8 cellular contexts compared by ENCODE assay signal in the genomic region with DNA sequence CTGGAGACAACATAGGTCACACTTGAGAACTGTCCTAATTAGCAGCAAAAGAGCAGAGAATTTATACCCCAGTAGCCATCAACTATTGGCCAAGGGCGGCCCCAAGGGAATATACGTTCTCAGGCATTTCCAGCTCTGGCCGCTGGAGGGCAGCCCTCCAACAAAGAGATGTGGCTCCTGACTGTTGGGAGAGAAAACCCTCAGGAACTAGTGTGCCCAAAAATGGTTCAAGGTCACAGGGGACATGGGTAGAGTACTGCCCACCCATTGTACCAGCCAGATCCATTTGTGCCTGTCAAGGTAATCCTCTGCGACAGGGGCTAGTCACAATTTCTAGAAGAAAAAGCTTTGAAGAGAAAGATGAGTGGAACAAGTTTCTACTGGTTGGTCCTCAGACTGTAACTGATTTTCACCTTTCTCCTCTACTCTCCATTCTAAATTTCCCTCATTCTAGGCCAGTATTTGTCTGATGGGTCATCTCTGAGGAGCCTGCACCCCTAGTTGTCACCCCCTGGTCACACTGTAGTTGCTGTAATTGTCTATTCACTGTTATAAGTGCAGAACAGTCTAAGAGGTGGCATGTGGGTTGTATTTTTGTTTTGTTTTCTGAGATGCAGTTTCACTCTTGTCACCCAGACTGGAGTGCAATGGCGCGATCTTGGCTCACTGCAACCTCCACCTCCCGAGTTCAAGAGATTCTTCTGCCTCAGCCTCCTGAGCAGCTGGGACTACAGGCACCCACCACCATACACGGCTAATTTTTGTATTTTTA. TPM values are rescaled to one million over a fixed set of nuclear protein-coding genes. Genes with fewer than 3 reads are reported as not detected.
DNase-seq lines count a peak whose midpoint lies in the region; ATAC-seq and TF ChIP-seq lines count a peak whose summit lies in the region.

No MANE protein-coding gene starts in this region.

- no peaks in the 10 kb centered on the region for H3K9me3 ChIP-seq in HAP-1
- H3K9me3 ChIP-seq in SK-N-SH = no peaks in the 10 kb centered on the region
- H3K9me3 ChIP-seq in gastrocnemius medialis = no peaks in the 10 kb centered on the region

- H3K4me3 ChIP-seq in HAP-1 (no peak overlapping the region), SK-N-SH (ENCODE audit: low read depth in 2 of 2, low read length in 1 of 2) (no peak overlapping the region), gastrocnemius medialis (no peak overlapping the region)

- no peak for TF ChIP-seq POLR2A in gastrocnemius medialis (IDR thresholded peaks at IDR 0.05)

- POLR2A ChIA-PET in SK-N-SH (lab: Yijun Ruan, JAX) = no interaction called here
- POLR2A ChIA-PET in activated naive CD8-positive, alpha-beta T cell treated with anti-CD3 and anti-CD28 coated beads, Interleukin-2, amount 10 ng/mL, durations not matched to agents 7 days and 5 days (lab: Charles Lee) = interaction anchor here (0.9 to 1.6 kb wide), 2 partner anchors 123 to 229 kb away, joined by 7 to 8 read pairs; a partner anchor contains a TSS

- H3K4me1 ChIP-seq in HAP-1 (no peaks in the 10 kb centered on the region), SK-N-SH (ENCODE audit: control insufficient read depth in 1 of 2, insufficient read depth in 2 of 2, low read depth in 1 of 2, low read length in 1 of 2) (no peaks in the 10 kb centered on the region), gastrocnemius medialis (no peaks in the 10 kb centered on the region)

- WGBS in SK-N-SH (ENCODE audit: low lambda C conversion rate) = 41% methylated on average over 8 of the region's 8 CpGs

- peaks cover 9% of the 10 kb centered on the region for H3K27me3 Mint-ChIP-seq in activated naive CD8-positive, alpha-beta T cell treated with anti-CD3 and anti-CD28 coated beads, Interleukin-2, amount 10 ng/mL, durations not matched to agents 7 days and 5 days

- H3K36me3 Mint-ChIP-seq in activated naive CD8-positive, alpha-beta T cell treated with anti-CD3 and anti-CD28 coated beads, Interleukin-2, amount 10 ng/mL, durations not matched to agents 7 days and 5 days = no peaks in the 10 kb centered on the region

- H4K20me1 ChIP-seq in SK-N-SH (ENCODE audit: insufficient read depth) = no peaks in the 10 kb centered on the region

- H3K27ac ChIP-seq in SK-N-SH (ENCODE audit: low read depth in 2 of 2, low read length in 1 of 2) (no peak overlapping the region), gastrocnemius medialis (no peak overlapping the region)

- peak; percentile 94 for TF ChIP-seq RAD21 in SK-N-SH (IDR thresholded peaks at IDR 0.05; ENCODE audit: low read length)

- H3K9me2 ChIP-seq in SK-N-SH = no peaks in the 10 kb centered on the region

- peak; percentile 98 for TF ChIP-seq CTCF in SK-N-SH (IDR thresholded peaks at IDR 0.05)
- TF ChIP-seq CTCF in gastrocnemius medialis (IDR thresholded peaks at IDR 0.05 in 4 of 5, conservative IDR thresholded peaks at IDR 0.05 in 1 of 5) = peak; percentile 53 to 80 (median 74)

- H3K4me2 ChIP-seq in SK-N-SH = no peak overlapping the region

- H3K27me3 ChIP-seq in HAP-1 (ENCODE audit: low read depth) (no peaks in the 10 kb centered on the region), SK-N-SH (ENCODE audit: insufficient read depth) (no peaks in the 10 kb centered on the region), gastrocnemius medialis (no peaks in the 10 kb centered on the region)

- H3K4me1 Mint-ChIP-seq in activated naive CD8-positive, alpha-beta T cell treated with anti-CD3 and anti-CD28 coated beads, Interleukin-2, amount 10 ng/mL, durations not matched to agents 7 days and 5 days = peaks cover 9% of the 10 kb centered on the region

- CTCF ChIA-PET in SK-N-SH (lab: Yijun Ruan, JAX) = interaction anchor here (0.6 to 6.6 kb wide), 65 partner anchors 9 to 412 kb away, joined by 3 to 114 read pairs (median 5); a partner anchor contains a TSS

- DNase-seq in GDM1 (lab: John Stamatoyannopoulos, UW) (peak; percentile 43), HAP-1 (ENCODE audit: low spot score in 2 of 2) (peak; percentile 36 to 79), MV-4-11 (lab: John Stamatoyannopoulos, UW) (peak; percentile 66), SK-N-SH (peak; percentile 75), left ventricle myocardium superior (peak; percentile 81), gastrocnemius medialis (peak in 1 of 2 donors; percentile 40), cortex of kidney (lab: John Stamatoyannopoulos, UW) (no peak)
- peak; percentile 76 for DNase-seq in activated naive CD8-positive, alpha-beta T cell treated with anti-CD3 and anti-CD28 coated beads, Interleukin-2, amount 10 ng/mL, durations not matched to agents 7 days and 5 days

- peak; percentile 87 for ATAC-seq in activated naive CD8-positive, alpha-beta T cell treated with anti-CD3 and anti-CD28 coated beads, Interleukin-2, amount 10 ng/mL, durations not matched to agents 7 days and 5 days (ENCODE audit: low read depth)
- ATAC-seq in left ventricle myocardium superior (peak; percentile 70), gastrocnemius medialis (peak; percentile 54 to 85)

- in situ Hi-C loops in HAP-1 (cut with MboI; ENCODE audit: low sequenced_read_pairs) = no loop called here
- in situ Hi-C loops in gastrocnemius medialis (cut with MboI; ENCODE audit: low sequenced_read_pairs in 4 of 4) = loop anchor here (5.0 to 10.0 kb wide), 2 partner anchors 386 to 389 kb away; no protein-coding TSS in a partner anchor

- H3K9me3 Mint-ChIP-seq in activated naive CD8-positive, alpha-beta T cell treated with anti-CD3 and anti-CD28 coated beads, Interleukin-2, amount 10 ng/mL, durations not matched to agents 7 days and 5 days = no peaks in the 10 kb centered on the region

- H2AFZ ChIP-seq in SK-N-SH (ENCODE audit: low read depth) = no peak overlapping the region

- H3K27ac Mint-ChIP-seq in activated naive CD8-positive, alpha-beta T cell treated with anti-CD3 and anti-CD28 coated beads, Interleukin-2, amount 10 ng/mL, durations not matched to agents 7 days and 5 days = no peak overlapping the region

- 0 out of 4 replicates have a peak, but pooled peaks of 1 of the 2 experiments have one; percentile 7 for TF ChIP-seq EP300 in SK-N-SH (IDR thresholded peaks at IDR 0.05; ENCODE audit: borderline replicate concordance in 1 of 2, low read depth in 1 of 2, low read length in 1 of 2)

- intact Hi-C loops in left ventricle myocardium superior (cut with micrococcal nuclease) = loop anchor here (2.0 kb wide), 1 partner anchor 387 kb away; no protein-coding TSS in a partner anchor
- intact Hi-C loops in gastrocnemius medialis (cut with DNase I; ENCODE audit: low total_unique reads) = loop anchor here (1.0 kb wide), 1 partner anchor 387 kb away; no protein-coding TSS in a partner anchor

- H3K4me3 Mint-ChIP-seq in activated naive CD8-positive, alpha-beta T cell treated with anti-CD3 and anti-CD28 coated beads, Interleukin-2, amount 10 ng/mL, durations not matched to agents 7 days and 5 days = no peak overlapping the region

- no peak overlapping the region for H3K9ac ChIP-seq in SK-N-SH

- H3F3A ChIP-seq in SK-N-SH (replicated peaks; ENCODE audit: insufficient read depth) = no peaks in the 10 kb centered on the region

- no peaks in the 10 kb centered on the region for H3K79me2 ChIP-seq in SK-N-SH (ENCODE audit: insufficient read depth)

- no peaks in the 10 kb centered on the region for H3K36me3 ChIP-seq in HAP-1 (replicated peaks)
- no peaks in the 10 kb centered on the region for H3K36me3 ChIP-seq in SK-N-SH (replicated peaks in 1 of 2; ENCODE audit: control insufficient read depth in 1 of 2, insufficient read depth in 2 of 2, low read length in 1 of 2)
- H3K36me3 ChIP-seq in gastrocnemius medialis = no peaks in the 10 kb centered on the region

TF ChIP-seq in SK-N-SH, 30 proteins besides CTCF, POLR2A, EP300 and RAD21:
- peak; percentile 95 for TF ChIP-seq SMC3 (IDR thresholded peaks at IDR 0.05; ENCODE audit: low read depth, low read length)
- TF ChIP-seq, protein P1, sequence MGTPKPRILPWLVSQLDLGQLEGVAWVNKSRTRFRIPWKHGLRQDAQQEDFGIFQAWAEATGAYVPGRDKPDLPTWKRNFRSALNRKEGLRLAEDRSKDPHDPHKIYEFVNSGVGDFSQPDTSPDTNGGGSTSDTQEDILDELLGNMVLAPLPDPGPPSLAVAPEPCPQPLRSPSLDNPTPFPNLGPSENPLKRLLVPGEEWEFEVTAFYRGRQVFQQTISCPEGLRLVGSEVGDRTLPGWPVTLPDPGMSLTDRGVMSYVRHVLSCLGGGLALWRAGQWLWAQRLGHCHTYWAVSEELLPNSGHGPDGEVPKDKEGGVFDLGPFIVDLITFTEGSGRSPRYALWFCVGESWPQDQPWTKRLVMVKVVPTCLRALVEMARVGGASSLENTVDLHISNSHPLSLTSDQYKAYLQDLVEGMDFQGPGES (IDR thresholded peaks at IDR 0.05; ENCODE audit: low read depth, low read length) = no peak

RNA-seq across cellular contexts. Expression of a gene that starts 14.7 kb away (rescaled TPM):
- not detected in 2 replicates for polyA plus RNA-seq in SK-N-SH (2012; rRNA removed)
- polyA plus RNA-seq in SK-N-SH (2012; cell fraction: cytosol; rRNA removed) = not detected in 2 replicates
- polyA plus RNA-seq in SK-N-SH (2012; cell fraction: nucleus; rRNA removed) = not detected in 2 replicates
- not detected for total RNA-seq in activated naive CD8-positive, alpha-beta T cell treated with anti-CD3 and anti-CD28 coated beads, Interleukin-2, amount 10 ng/mL, durations not matched to agents 7 days and 5 days
- total RNA-seq in left ventricle myocardium superior (not detected), gastrocnemius medialis (not detected)
